16 cellular contexts compared by ENCODE assay signal in the genomic region with DNA sequence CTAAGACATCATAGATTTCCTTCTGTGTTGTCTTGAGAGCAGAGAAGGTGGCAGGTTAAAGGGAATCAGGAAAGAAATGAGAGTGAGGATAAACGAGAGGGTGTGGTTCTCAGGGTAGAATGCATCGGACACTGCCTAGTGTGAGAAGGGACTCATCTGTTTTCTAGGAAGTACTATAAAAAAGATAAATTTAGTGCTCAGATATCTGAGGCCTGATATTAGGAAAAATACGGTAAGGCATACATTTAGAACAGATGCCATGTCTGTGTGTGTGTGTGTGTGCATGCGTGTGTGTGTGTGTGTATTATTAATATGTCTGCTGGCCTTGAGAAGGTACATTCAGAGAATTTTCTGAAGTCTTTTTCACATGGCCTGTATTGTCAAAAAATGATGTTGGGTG.
"Had no signal": no experiment of that assay in that cellular context is flagged by ENCODE, and none has a peak within 500 bp of the region (broad histone marks: within the 10 kb centered on the region; RNA-seq: fewer than 3 reads in every experiment).

No MANE protein-coding gene starts in this region.

- H3K9me3 Mint-ChIP-seq: endodermal cell had no signal

- DNase-seq: activated CD4-positive, alpha-beta T cell treated with anti-CD3 and anti-CD28 coated beads, Interleukin-2, amount 50 U/mL, for 4 hours; activated naive CD4-positive, alpha-beta T cell treated with Interleukin-2 at 50 U/mL for 16 hours; activated T-cell treated with anti-CD3 and anti-CD28 coated beads for 4 hours; anterior cingulate cortex; dorsolateral prefrontal cortex; endodermal cell; left cardiac atrium; lower lobe of right lung; stimulated activated CD4-positive, alpha-beta T cell treated with anti-CD3 and anti-CD28 coated beads, Interleukin-4, amount 100 ng/mL, for 1 hour; stimulated activated naive CD4-positive, alpha-beta T cell; T-helper 9 cell; uterus had no signal

- H3K4me1 ChIP-seq: lower lobe of right lung, tibial nerve, uterus had no signal

- H3K36me3 ChIP-seq: heart left ventricle, lower lobe of right lung, neutrophil, tibial nerve, uterus had no signal

- H3K4me3 ChIP-seq: dorsolateral prefrontal cortex, heart left ventricle, lower lobe of right lung, tibial nerve, uterus had no signal

- H3K27ac ChIP-seq: dorsolateral prefrontal cortex, heart left ventricle, lower lobe of right lung, neutrophil, tibial nerve, uterus had no signal

- H3K27ac Mint-ChIP-seq: endodermal cell had no signal

- ATAC-seq: activated CD4-positive, CD25-positive, alpha-beta regulatory T cell treated with anti-CD3 and anti-CD28 coated beads, Interleukin-2, amount 50 U/mL, for 24 hours; lower lobe of right lung had no signal

- H3K27me3 ChIP-seq: heart left ventricle, neutrophil, tibial nerve, uterus had no signal

- H3K4me3 Mint-ChIP-seq: endodermal cell had no signal

- H3K9me3 ChIP-seq: lower lobe of right lung, neutrophil, uterus had no signal
